ENCODE assay signal across 8 cellular contexts in genomic region chr20:46022411-46023147, GRCh38. TPM values are rescaled to one million over a fixed set of nuclear protein-coding genes. Genes with fewer than 3 reads are reported as not detected.
DNase-seq lines count a peak whose midpoint lies in the region; ATAC-seq and TF ChIP-seq lines count a peak whose summit lies in the region.

No MANE protein-coding gene starts in this region.

- in situ Hi-C loops in Panc1 (cut with HindIII; ENCODE audit: low pct_unique_long_range_greater_than_20kb, low sequenced_read_pairs) = no loop called here

- POLR2A ChIA-PET in HEK293 (lab: Yijun Ruan, JAX) = interaction anchor here (0.7 to 1.0 kb wide), 2 partner anchors 9 to 553 kb away, joined by 3 read pairs; no protein-coding TSS in a partner anchor
- POLR2A ChIA-PET in Panc1 (lab: Charles Lee) = no interaction called here

- no peaks in the 10 kb centered on the region for H3K9me3 ChIP-seq in HEK293 (ENCODE audit: control insufficient read depth, insufficient read depth, low read depth, low read length)
- H3K9me3 ChIP-seq in Panc1 (ENCODE audit: control insufficient read depth, insufficient read depth, low read depth, low read length) = no peaks in the 10 kb centered on the region
- H3K9me3 ChIP-seq in osteoblast (ENCODE audit: low read depth, low read length) = no peaks in the 10 kb centered on the region
- no peaks in the 10 kb centered on the region for H3K9me3 ChIP-seq in tibial nerve

- WGBS in tibial nerve, 2 donors = 2 to 4% methylated on average over 35 to 37 of the region's 37 CpGs

- H3K27ac ChIP-seq in HEK293 (ENCODE audit: extremely low read depth, low read depth, low read length) (no peak overlapping the region), Panc1 (ENCODE audit: low read length) (no peak overlapping the region), osteoblast (ENCODE audit: low read depth, low read length) (no peak overlapping the region), tibial nerve (no peak overlapping the region)

- H3K4me3 ChIP-seq in HEK293 (ENCODE audit: low read depth, low read length) (peak overlapping the region; percentile 68), Panc1 (ENCODE audit: low read depth in 2 of 2, low read length in 2 of 2) (peak overlapping the region; percentile 48 to 72), fibroblast of the aortic adventitia (ENCODE audit: low read depth, low read length) (peak overlapping the region; percentile 45), osteoblast (ENCODE audit: insufficient read depth, low read length) (peak overlapping the region; percentile 55), tibial nerve (peak overlapping the region in 1 of 4 donors; percentile 48)

- no peaks in the 10 kb centered on the region for H4K20me1 ChIP-seq in osteoblast (ENCODE audit: insufficient read depth, low read length)

- TF ChIP-seq EP300 in tibial nerve (IDR thresholded peaks at IDR 0.05) = no peak

- intact Hi-C loops in Panc1 (cut with micrococcal nuclease; ENCODE audit: unreplicated experiment) = loop anchor here (2.0 kb wide), 1 partner anchor 66 kb away; the partner anchor contains the start of gene NCOA5

- TF ChIP-seq CTCF in HEK293 (tag by site-specific recombination; IDR thresholded peaks at IDR 0.05) (peak; percentile 51), Panc1 (IDR thresholded peaks at IDR 0.05) (peak; percentile 87), fibroblast of the aortic adventitia (IDR thresholded peaks at IDR 0.05; ENCODE audit: insufficient read depth, low read length) (peak; percentile 79), osteoblast (IDR thresholded peaks at IDR 0.05; ENCODE audit: extremely low read depth, low read depth, low read length) (peak; percentile 68), tibial nerve (IDR thresholded peaks at IDR 0.05) (peak; percentile 76 to 88 (median 80))

- H3K36me3 ChIP-seq in HEK293 (ENCODE audit: control insufficient read depth in 2 of 2, insufficient read depth in 1 of 2, low read length in 2 of 2) = no peaks in the 10 kb centered on the region
- no peaks in the 10 kb centered on the region for H3K36me3 ChIP-seq in Panc1 (ENCODE audit: control insufficient read depth, insufficient read depth, low read length)
- H3K36me3 ChIP-seq in osteoblast (ENCODE audit: insufficient read depth, low read length) = no peaks in the 10 kb centered on the region
- H3K36me3 ChIP-seq in tibial nerve = no peaks in the 10 kb centered on the region

- BruUV-seq in Panc1 (replicated peaks; lab: Mats Ljungman, UMichigan) = no TSS peak

- peak overlapping the region; percentile 76 for H3K4me2 ChIP-seq in osteoblast (ENCODE audit: insufficient read depth, low read length)

- ATAC-seq in Panc1 (peak; percentile 79), HG02970 (IDR thresholded peaks at IDR 0.05; ENCODE audit: low FRiP score, unreplicated experiment) (no peak)

- CTCF ChIA-PET in HEK293 (lab: Yijun Ruan, JAX) (interaction anchor here (0.6 to 6.1 kb wide), 30 partner anchors 9 to 1653 kb away, joined by 3 to 43 read pairs (median 4); no protein-coding TSS in a partner anchor), Panc1 (lab: Charles Lee) (interaction anchor here (0.7 to 1.4 kb wide), 10 partner anchors 9 to 196 kb away, joined by 3 to 7 read pairs (median 4); partner anchors contain the start of gene CD40)

- H3K27me3 ChIP-seq in Panc1 (ENCODE audit: control insufficient read depth, insufficient read depth, low read length) (0 out of 2 replicates have a peak, but pooled peaks cover 2% of the 10 kb centered on the region), osteoblast (ENCODE audit: insufficient read depth, low read length) (peaks cover 24% of the 10 kb centered on the region), tibial nerve (peaks cover 3 to 98% of the 10 kb centered on the region in 2 donors)

- no peaks in the 10 kb centered on the region for H3K4me1 ChIP-seq in HEK293 (ENCODE audit: control insufficient read depth, insufficient read depth, low read length)
- H3K4me1 ChIP-seq in Panc1 (ENCODE audit: control insufficient read depth, insufficient read depth, low read length) = no peaks in the 10 kb centered on the region
- peaks cover 6% of the 10 kb centered on the region for H3K4me1 ChIP-seq in osteoblast (ENCODE audit: insufficient read depth, low read length)
- peaks cover 0 to 26% (median 14%) of the 10 kb centered on the region in 4 donors for H3K4me1 ChIP-seq in tibial nerve

- DNase-seq in Ammon's horn (ENCODE audit: low spot score) (peak; percentile 72), Panc1 (ENCODE audit: low read depth, low spot score) (no peak), fibroblast of the aortic adventitia (ENCODE audit: low read depth) (peak; percentile 27), osteoblast (ENCODE audit: insufficient read length, low spot score, missing footprints) (peak; percentile 87), tibial nerve (ENCODE audit: low spot score in 2 of 2) (no peak)
- peak; percentile 64 for DNase-seq in activated T-helper 1 cell treated with anti-CD3 and anti-CD28 coated beads, Interleukin-2, amount 50 U/mL, for 16 hours (ENCODE audit: low read depth in 1 of 2, low spot score in 1 of 2)

- no peak for TF ChIP-seq POLR2A in tibial nerve (IDR thresholded peaks at IDR 0.05)

- peak overlapping the region; percentile 47 for H2AFZ ChIP-seq in osteoblast (ENCODE audit: low read length)

- no peaks in the 10 kb centered on the region for H3K79me2 ChIP-seq in osteoblast (ENCODE audit: insufficient read depth, low read length)

TF ChIP-seq in HEK293, 187 proteins besides CTCF, POLR2A, EP300 and RAD21 (continues in another document):
- TF ChIP-seq GLIS2 (tag by site-specific recombination; IDR thresholded peaks at IDR 0.05) (peak; percentile 42; the same call in 1 of the 2 replicates), ZIC2 (tag by site-specific recombination; IDR thresholded peaks at IDR 0.05) (peak; percentile 62), ZNF76 (tag by site-specific recombination; IDR thresholded peaks at IDR 0.05; ENCODE audit: borderline replicate concordance, low read depth) (peak; percentile 83; the same call in 1 of the 2 replicates), ZNF514 (tag by site-specific recombination; IDR thresholded peaks at IDR 0.05) (no peak), ZNF785 (tag by site-specific recombination; IDR thresholded peaks at IDR 0.05) (no peak), ZNF585B (tag by site-specific recombination; IDR thresholded peaks at IDR 0.05) (no peak), KLF8 (tag by site-specific recombination; IDR thresholded peaks at IDR 0.05) (0 out of 2 replicates have a peak, but pooled peaks have one; percentile 11), ZNF654 (tag by site-specific recombination; IDR thresholded peaks at IDR 0.05; ENCODE audit: low read depth) (peak; percentile 67), IKZF3 (tag by site-specific recombination; IDR thresholded peaks at IDR 0.05) (peak; percentile 53; the same call in 1 of the 2 replicates), ZNF600 (tag by site-specific recombination; IDR thresholded peaks at IDR 0.05) (peak; percentile 57; the same call in 1 of the 2 replicates), ZFHX2 (tag by site-specific recombination; conservative IDR thresholded peaks at IDR 0.05) (peak; percentile 31; the same call in 1 of the 2 replicates), ZFP37 (tag by site-specific recombination; IDR thresholded peaks at IDR 0.05) (0 out of 2 replicates have a peak, but pooled peaks have one; percentile 84), ZNF335 (tag by site-specific recombination; conservative IDR thresholded peaks at IDR 0.05) (peak; percentile 96), ZNF37A (tag by site-specific recombination; IDR thresholded peaks at IDR 0.05) (no peak), MYNN (tag by site-specific recombination; IDR thresholded peaks at IDR 0.05; ENCODE audit: borderline replicate concordance) (no peak), ZNF366 (tag by site-specific recombination; conservative IDR thresholded peaks at IDR 0.05) (peak; percentile 94)
- TF ChIP-seq, protein P1, sequence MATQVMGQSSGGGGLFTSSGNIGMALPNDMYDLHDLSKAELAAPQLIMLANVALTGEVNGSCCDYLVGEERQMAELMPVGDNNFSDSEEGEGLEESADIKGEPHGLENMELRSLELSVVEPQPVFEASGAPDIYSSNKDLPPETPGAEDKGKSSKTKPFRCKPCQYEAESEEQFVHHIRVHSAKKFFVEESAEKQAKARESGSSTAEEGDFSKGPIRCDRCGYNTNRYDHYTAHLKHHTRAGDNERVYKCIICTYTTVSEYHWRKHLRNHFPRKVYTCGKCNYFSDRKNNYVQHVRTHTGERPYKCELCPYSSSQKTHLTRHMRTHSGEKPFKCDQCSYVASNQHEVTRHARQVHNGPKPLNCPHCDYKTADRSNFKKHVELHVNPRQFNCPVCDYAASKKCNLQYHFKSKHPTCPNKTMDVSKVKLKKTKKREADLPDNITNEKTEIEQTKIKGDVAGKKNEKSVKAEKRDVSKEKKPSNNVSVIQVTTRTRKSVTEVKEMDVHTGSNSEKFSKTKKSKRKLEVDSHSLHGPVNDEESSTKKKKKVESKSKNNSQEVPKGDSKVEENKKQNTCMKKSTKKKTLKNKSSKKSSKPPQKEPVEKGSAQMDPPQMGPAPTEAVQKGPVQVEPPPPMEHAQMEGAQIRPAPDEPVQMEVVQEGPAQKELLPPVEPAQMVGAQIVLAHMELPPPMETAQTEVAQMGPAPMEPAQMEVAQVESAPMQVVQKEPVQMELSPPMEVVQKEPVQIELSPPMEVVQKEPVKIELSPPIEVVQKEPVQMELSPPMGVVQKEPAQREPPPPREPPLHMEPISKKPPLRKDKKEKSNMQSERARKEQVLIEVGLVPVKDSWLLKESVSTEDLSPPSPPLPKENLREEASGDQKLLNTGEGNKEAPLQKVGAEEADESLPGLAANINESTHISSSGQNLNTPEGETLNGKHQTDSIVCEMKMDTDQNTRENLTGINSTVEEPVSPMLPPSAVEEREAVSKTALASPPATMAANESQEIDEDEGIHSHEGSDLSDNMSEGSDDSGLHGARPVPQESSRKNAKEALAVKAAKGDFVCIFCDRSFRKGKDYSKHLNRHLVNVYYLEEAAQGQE (tag by site-specific recombination; IDR thresholded peaks at IDR 0.05) = 0 out of 2 replicates have a peak, but pooled peaks have one; percentile 33

RNA-seq across cellular contexts. Expression of gene SLC12A5, which starts 6.4 kb away (rescaled TPM):
- total RNA-seq in Panc1 (2021; ENCODE audit: unreplicated experiment) (11.8 TPM), fibroblast of the aortic adventitia (ENCODE audit: low replicate concordance) (not detected in 2 replicates), osteoblast (under 0.01 TPM in 2 replicates), tibial nerve (1 to 10 TPM in 1 of 4 donors, not detected in 3; 5.2 TPM)
- 29.7 TPM for polyA plus RNA-seq in Panc1 (2012; ENCODE audit: insufficient read length)

RNA-seq across cellular contexts. Expression of gene MMP9, which starts 13.9 kb away (rescaled TPM):
- 0.26 TPM for total RNA-seq in Panc1 (2021; ENCODE audit: unreplicated experiment)
- polyA plus RNA-seq in Panc1 (2012; ENCODE audit: insufficient read length) = 0.62 TPM
- not detected in 2 replicates for total RNA-seq in fibroblast of the aortic adventitia (ENCODE audit: low replicate concordance)
- total RNA-seq in osteoblast = 0.29 and 2.5 TPM in 2 replicates
- under 1 TPM in 3 of 4 donors, not detected in 1; 0.22 to 0.98 (median 0.60) TPM for total RNA-seq in tibial nerve

RNA-seq across cellular contexts. Expression of gene ZNF335, which starts 50.6 kb away (rescaled TPM):
- total RNA-seq in Panc1 (2021; ENCODE audit: unreplicated experiment) (31.1 TPM), fibroblast of the aortic adventitia (ENCODE audit: low replicate concordance) (18.2 and 20.9 TPM in 2 replicates), osteoblast (18.3 and 20.3 TPM in 2 replicates), tibial nerve (10 to 100 TPM; 24.3 to 42.3 (median 28.6) TPM)
- polyA plus RNA-seq in Panc1 (2012; ENCODE audit: insufficient read length) = 25.2 TPM

Comparison
In these comparisons a context has a peak if more than half of its experiments do, and no peak if none do; other contexts are left out.
1. DNase-seq: peak in Ammon's horn (single experiment), activated T-helper 1 cell treated with anti-CD3 and anti-CD28 coated beads, Interleukin-2, amount 50 U/mL, for 16 hours (2 of 2), fibroblast of the aortic adventitia (single experiment) and osteoblast (single experiment); none in Panc1 (single experiment) and tibial nerve (0 of 2).
2. Peak in every context shown above with its lines, with median percentiles within 50 percentile points of each other: CTCF ChIP-seq.